Comparison of ENCODE assay signal across 7 cellular contexts in the genomic region with DNA sequence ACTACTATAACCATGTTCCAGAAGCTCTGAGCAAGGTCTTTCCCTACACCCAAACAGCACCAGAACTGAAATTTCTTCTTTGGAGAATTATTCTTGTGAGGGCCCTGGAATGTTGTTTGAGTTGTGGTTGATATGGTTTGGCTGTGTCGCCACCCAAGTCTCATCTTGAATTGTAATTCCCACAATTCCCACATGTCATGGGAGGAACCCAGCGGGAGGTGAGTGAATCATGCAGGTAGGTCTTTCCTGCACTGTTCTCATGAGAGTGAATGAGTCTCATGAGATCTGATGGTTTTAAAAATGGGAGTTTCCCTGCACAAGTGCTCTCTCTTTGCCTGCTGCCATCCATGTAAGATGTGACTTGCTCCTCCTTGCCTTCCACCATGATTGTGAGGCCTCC.
DNase-seq lines count a peak whose midpoint lies in the region; ATAC-seq, FAIRE-seq and TF ChIP-seq lines count a peak whose summit lies in the region.
"Not testable (repeated sequence)": the region's sequence is repeated elsewhere in the genome, so short reads cannot be mapped to it uniquely, and the experiment has no call there.

No MANE protein-coding gene starts in this region.

- peaks cover 48% of the 10 kb centered on the region for H3K27me3 Mint-ChIP-seq in T-helper 1 cell treated with Interleukin-12 subunit alpha and Interleukin-12 subunit beta and Interleukin-4 antibody, amounts not matched to agents 30 μg/mL and 1 μg/mL, for 36 hours (ENCODE audit: low read depth)

- TF ChIP-seq POLR2A in K562 (conservative IDR thresholded peaks at IDR 0.05): not testable (repeated sequence)

- BruUV-seq in K562 (replicated peaks; lab: Mats Ljungman, UMichigan): not testable (repeated sequence)

- not testable (repeated sequence) for H3K36me3 ChIP-seq in BLaER1 treated with 17β-estradiol and CSF1 and Interleukin-3, amounts not matched to agents 10 nM and 100 nM; K562 (ENCODE audit: control insufficient read depth, insufficient read depth, low read length); bronchial epithelial cell (ENCODE audit: control insufficient read depth, insufficient read depth, low read length)

- H2AFZ ChIP-seq in K562 (ENCODE audit: low read depth, low read length): not testable (repeated sequence)

- H3K9ac ChIP-seq in BLaER1 treated with 17β-estradiol and CSF1 and Interleukin-3, amounts not matched to agents 10 nM and 100 nM; K562 (ENCODE audit: insufficient read depth in 1 of 2, low read depth in 2 of 2, low read length in 2 of 2): not testable (repeated sequence)

- H3K27ac ChIP-seq in BLaER1 treated with 17β-estradiol and CSF1 and Interleukin-3, amounts not matched to agents 10 nM and 100 nM; K562 (ENCODE audit: extremely low read depth, low read depth, low read length): not testable (repeated sequence)

- peaks cover 13% of the 10 kb centered on the region for H3K4me1 Mint-ChIP-seq in T-helper 1 cell treated with Interleukin-12 subunit alpha and Interleukin-12 subunit beta and Interleukin-4 antibody, amounts not matched to agents 30 μg/mL and 1 μg/mL, for 36 hours (ENCODE audit: low read depth)

- peak overlapping the region; percentile 42 for H3K27ac Mint-ChIP-seq in T-helper 1 cell treated with Interleukin-12 subunit alpha and Interleukin-12 subunit beta and Interleukin-4 antibody, amounts not matched to agents 30 μg/mL and 1 μg/mL, for 36 hours

- in situ Hi-C loops in K562 (cut with MboI): not testable (repeated sequence)

- peak overlapping the region in 8 of 11 experiments; percentile 53 to 86 (median 69); a peak in 15 of 22 replicates for H3K4me2 ChIP-seq in BLaER1 treated with 17β-estradiol and CSF1 and Interleukin-3, amounts not matched to agents 10 nM and 100 nM
- H3K4me2 ChIP-seq in K562 (ENCODE audit: insufficient read depth, low read length): not testable (repeated sequence)

- peak; percentile 58 for DNase-seq in HT1080 (ENCODE audit: low read depth)
- DNase-seq in K562 (ENCODE audit: extremely low read depth in 1 of 4, low spot score in 3 of 4): not testable (repeated sequence)
- DNase-seq in bronchial epithelial cell (ENCODE audit: low read depth): peak; percentile 17
- DNase-seq in epithelial cell of esophagus (ENCODE audit: low read depth): peak; percentile 17
- peak; percentile 42 for DNase-seq in kidney tubule cell (ENCODE audit: low spot score)

- not testable (repeated sequence) for H3K79me2 ChIP-seq in K562 (ENCODE audit: control insufficient read depth, insufficient read depth, low read length)

- FAIRE-seq in K562 (lab: Jason Lieb, UNC); bronchial epithelial cell (lab: Jason Lieb, UNC): not testable (repeated sequence)

- H3K9me3 Mint-ChIP-seq in T-helper 1 cell treated with Interleukin-12 subunit alpha and Interleukin-12 subunit beta and Interleukin-4 antibody, amounts not matched to agents 30 μg/mL and 1 μg/mL, for 36 hours: peaks cover 13% of the 10 kb centered on the region

- intact Hi-C loops in K562 (cut with micrococcal nuclease): not testable (repeated sequence)

- H4K20me1 ChIP-seq in BLaER1 treated with 17β-estradiol and CSF1 and Interleukin-3, amounts not matched to agents 10 nM and 100 nM; K562 (replicated peaks; ENCODE audit: control insufficient read depth, insufficient read depth, low read length): not testable (repeated sequence)

- not testable (repeated sequence) for TF ChIP-seq EP300 in K562 (IDR thresholded peaks at IDR 0.05; ENCODE audit: low read length)

- not testable (repeated sequence) for H3K4me3 Mint-ChIP-seq in T-helper 1 cell treated with Interleukin-12 subunit alpha and Interleukin-12 subunit beta and Interleukin-4 antibody, amounts not matched to agents 30 μg/mL and 1 μg/mL, for 36 hours

- H3K36me3 Mint-ChIP-seq in T-helper 1 cell treated with Interleukin-12 subunit alpha and Interleukin-12 subunit beta and Interleukin-4 antibody, amounts not matched to agents 30 μg/mL and 1 μg/mL, for 36 hours (ENCODE audit: low read depth): not testable (repeated sequence)

- WGBS in K562 (ENCODE audit: insufficient coverage, low coverage, missing lambda C conversion rate): 0% methylated on average over 2 of the region's 2 CpGs

- peaks cover 16 to 24% (median 19%) of the 10 kb centered on the region in 11 experiments for H3K9me3 ChIP-seq in BLaER1 treated with 17β-estradiol and CSF1 and Interleukin-3, amounts not matched to agents 10 nM and 100 nM (replicated peaks in 1 of 11)
- not testable (repeated sequence) for H3K9me3 ChIP-seq in K562 (replicated peaks; ENCODE audit: control insufficient read depth, insufficient read depth, low read depth, low read length)

- CTCF ChIA-PET in K562 (lab: Yijun Ruan, JAX; ENCODE audit: low intra/inter-chr PET ratio): not testable (repeated sequence)

- H3K4me3 ChIP-seq in BLaER1 treated with 17β-estradiol and CSF1 and Interleukin-3, amounts not matched to agents 10 nM and 100 nM: 0 out of 20 replicates have a peak overlapping the region, but pooled peaks of 1 of the 10 experiments have one; percentile 1
- not testable (repeated sequence) for H3K4me3 ChIP-seq in K562; bronchial epithelial cell (ENCODE audit: low read depth, low read length); epithelial cell of esophagus (ENCODE audit: low read length)

- not testable (repeated sequence) for TF ChIP-seq CTCF in K562 (IDR thresholded peaks at IDR 0.05 in 2 of 3, conservative IDR thresholded peaks at IDR 0.05 in 1 of 3; ENCODE audit: insufficient read depth in 2 of 3, low read depth in 1 of 3, low read length in 3 of 3); bronchial epithelial cell (IDR thresholded peaks at IDR 0.05; ENCODE audit: insufficient read depth, low read length, severe bottlenecking); epithelial cell of esophagus (IDR thresholded peaks at IDR 0.05; ENCODE audit: insufficient read depth, low read depth, low read length, missing control alignments)

- H3K9me1 ChIP-seq in K562 (ENCODE audit: control insufficient read depth, insufficient read depth, low read length): not testable (repeated sequence)

- H3K4me1 ChIP-seq in BLaER1 treated with 17β-estradiol and CSF1 and Interleukin-3, amounts not matched to agents 10 nM and 100 nM: peaks cover 0 to 41% (median 28%) of the 10 kb centered on the region in 10 experiments; a peak in 17 of 20 replicates
- H3K4me1 ChIP-seq in K562 (replicated peaks in 1 of 2; ENCODE audit: control insufficient read depth in 2 of 2, insufficient read depth in 2 of 2, low read length in 2 of 2): not testable (repeated sequence)

- not testable (repeated sequence) for TF ChIP-seq RAD21 in K562 (CRISPR knock-in tag; conservative IDR thresholded peaks at IDR 0.05 in 1 of 2, IDR thresholded peaks at IDR 0.05 in 1 of 2)

- not testable (repeated sequence) for ATAC-seq in K562

- POLR2A ChIA-PET in K562 (lab: Yijun Ruan, JAX): not testable (repeated sequence)

- not testable (repeated sequence) for H3K27me3 ChIP-seq in BLaER1 treated with 17β-estradiol and CSF1 and Interleukin-3, amounts not matched to agents 10 nM and 100 nM; K562 (ENCODE audit: control insufficient read depth in 2 of 2, insufficient read depth in 2 of 2, low read length in 2 of 2); bronchial epithelial cell (ENCODE audit: control insufficient read depth, insufficient read depth, low read length)

TF ChIP-seq in K562, 482 proteins besides CTCF, POLR2A, EP300 and RAD21:
- TF ChIP-seq ZNF431 (CRISPR knock-in tag; IDR thresholded peaks at IDR 0.05): peak; percentile 82
